Comparison of ENCODE assay signal across 10 cellular contexts in the genomic region with DNA sequence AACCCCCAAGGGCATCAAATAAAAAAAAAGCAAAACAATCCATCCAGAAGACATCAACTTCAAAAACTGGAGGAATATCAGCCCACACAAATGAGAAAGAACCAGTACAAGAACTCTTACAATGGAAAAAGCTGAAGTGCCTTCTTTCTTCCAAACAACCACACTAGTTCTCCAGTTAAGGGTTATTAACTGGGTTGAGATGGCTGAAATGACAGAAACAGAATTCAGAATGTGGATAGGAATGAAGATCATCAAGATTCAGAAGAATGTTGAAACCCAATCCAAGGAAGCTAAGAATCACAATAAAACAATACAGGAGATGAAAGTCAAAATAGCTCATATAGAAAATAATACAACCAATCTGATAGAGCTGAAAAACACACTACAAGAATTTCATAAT.
"Had no signal": no experiment of that assay in that cellular context is flagged by ENCODE, and none has a peak within 500 bp of the region (broad histone marks: within the 10 kb centered on the region; RNA-seq: fewer than 3 reads in every experiment).

No MANE protein-coding gene starts in this region.

- H3K4me2 ChIP-seq: GM23338 had no signal

- ATAC-seq: GM23338, K562 had no signal

- FAIRE-seq: H1, H54, HTR-8/SVneo, K562 had no signal

- H2AFZ ChIP-seq: GM23338 had no signal

- DNase-seq: H9, HCEC 1CT, HFFc6, IMR-90, KG1 had no signal

- H3K4me3 ChIP-seq: GM23338, K562 had no signal
